ENCODE assay signal across 1 cellular context in genomic region chr2:131064589-131065232, GRCh38.
TF ChIP-seq lines count a peak whose summit lies in the region.

No MANE protein-coding gene starts in this region.

TF ChIP-seq in K562, 482 proteins besides CTCF, POLR2A, EP300 and RAD21:
- TF ChIP-seq ZNF766 (CRISPR knock-in tag; conservative IDR thresholded peaks at IDR 0.05) (no peak), MYBL2 (IDR thresholded peaks at IDR 0.05; ENCODE audit: low read depth) (no peak), MYBL2 (CRISPR knock-in tag; IDR thresholded peaks at IDR 0.05; ENCODE audit: borderline replicate concordance) (no peak)
TF ChIP-seq in K562: peak in this region for 0.
